13 cellular contexts compared by ENCODE assay signal in genomic region chr3:149471991-149472390, GRCh38. TPM values are rescaled to one million over a fixed set of nuclear protein-coding genes. Genes with fewer than 3 reads are reported as not detected.
A peak's percentile ranks its signal among the peaks of the same experiment; 100 is the strongest.
DNase-seq lines count a peak whose midpoint lies in the region; TF ChIP-seq lines count a peak whose summit lies in the region.
"Had no signal": no experiment of that assay in that cellular context is flagged by ENCODE, and none has a peak within 500 bp of the region (broad histone marks: within the 10 kb centered on the region; RNA-seq: fewer than 3 reads in every experiment).

No MANE protein-coding gene starts in this region.

- H2BK12ac ChIP-seq in mesenchymal stem cell (ENCODE audit: low read length in 2 of 2), result no peak overlapping the region

- no peak overlapping the region for H3K4me3 Mint-ChIP-seq in activated CD4-positive, alpha-beta T cell treated with anti-CD3 and anti-CD28 coated beads, Interleukin-2, amount 10 ng/mL, durations not matched to agents 24 days and 14 days
- H3K4me3 Mint-ChIP-seq: CD4-positive, CD25-positive, alpha-beta regulatory T cell had no signal

- H3K27me3 ChIP-seq in Loucy (ENCODE audit: insufficient read depth, low read length, poor library complexity, severe bottlenecking), result no peaks in the 10 kb centered on the region
- H3K27me3 ChIP-seq in mesenchymal stem cell (ENCODE audit: control insufficient read depth in 1 of 2, insufficient read depth in 1 of 2, low read length in 2 of 2), result no peaks in the 10 kb centered on the region
- H3K27me3 ChIP-seq in uterus, result no peaks in the 10 kb centered on the region
- H3K27me3 ChIP-seq: gastrocnemius medialis had no signal

- H4K20me1 ChIP-seq in Loucy (ENCODE audit: insufficient read depth, low read length, poor library complexity, severe bottlenecking), result no peaks in the 10 kb centered on the region

- no peaks in the 10 kb centered on the region for H3K4me1 Mint-ChIP-seq in activated CD4-positive, alpha-beta T cell treated with anti-CD3 and anti-CD28 coated beads, Interleukin-2, amount 10 ng/mL, durations not matched to agents 24 days and 14 days
- H3K4me1 Mint-ChIP-seq: CD4-positive, CD25-positive, alpha-beta regulatory T cell had no signal

- H3K23ac ChIP-seq in mesenchymal stem cell (ENCODE audit: low read length in 2 of 2), result no peak overlapping the region

- TF ChIP-seq POLR2A in uterus (IDR thresholded peaks at IDR 0.05), result no peak

- no peak overlapping the region for H2BK15ac ChIP-seq in mesenchymal stem cell (ENCODE audit: low read depth, poor library complexity, severe bottlenecking)

- no peaks in the 10 kb centered on the region for H3K79me2 ChIP-seq in Loucy (ENCODE audit: insufficient read depth, low read length)

- H3K4ac ChIP-seq in mesenchymal stem cell (ENCODE audit: low read depth in 1 of 2, low read length in 2 of 2), result no peak overlapping the region

- H3K9me3 Mint-ChIP-seq in activated CD4-positive, alpha-beta T cell treated with anti-CD3 and anti-CD28 coated beads, Interleukin-2, amount 10 ng/mL, durations not matched to agents 24 days and 14 days, result no peaks in the 10 kb centered on the region
- H3K9me3 Mint-ChIP-seq: CD4-positive, CD25-positive, alpha-beta regulatory T cell had no signal

- H3K18ac ChIP-seq in mesenchymal stem cell (ENCODE audit: low read depth in 1 of 2, low read length in 2 of 2), result peak overlapping the region in 1 of 2 experiments; percentile 73

- H3K9me2 ChIP-seq in Loucy (replicated peaks; ENCODE audit: low read depth, low read length), result no peaks in the 10 kb centered on the region

- peak overlapping the region; percentile 8 for H2AK5ac ChIP-seq in mesenchymal stem cell (ENCODE audit: low read length, severe bottlenecking)

- no peaks in the 10 kb centered on the region for H3F3A ChIP-seq in Loucy (ENCODE audit: low read depth)

- H3K27ac Mint-ChIP-seq in activated CD4-positive, alpha-beta T cell treated with anti-CD3 and anti-CD28 coated beads, Interleukin-2, amount 10 ng/mL, durations not matched to agents 24 days and 14 days, result no peak overlapping the region
- H3K27ac Mint-ChIP-seq: CD4-positive, CD25-positive, alpha-beta regulatory T cell had no signal

- H3K36me3 ChIP-seq in Loucy (ENCODE audit: insufficient read depth, low read length), result no peaks in the 10 kb centered on the region
- no peaks in the 10 kb centered on the region for H3K36me3 ChIP-seq in mesenchymal stem cell (ENCODE audit: control insufficient read depth in 1 of 2, insufficient read depth in 2 of 2, low read depth in 1 of 2, low read length in 2 of 2)
- no peaks in the 10 kb centered on the region for H3K36me3 ChIP-seq in uterus
- H3K36me3 ChIP-seq: gastrocnemius medialis had no signal

- peak overlapping the region; percentile 48 for H2BK5ac ChIP-seq in mesenchymal stem cell (ENCODE audit: low read depth, low read length, poor library complexity, severe bottlenecking)

- no peak overlapping the region for H2BK120ac ChIP-seq in mesenchymal stem cell (ENCODE audit: low read depth, low read length)

- no peak overlapping the region for H3K14ac ChIP-seq in mesenchymal stem cell (ENCODE audit: low read length in 2 of 2)

- H3K4me3 ChIP-seq in Loucy (ENCODE audit: low read length, poor library complexity, severe bottlenecking) (no peak overlapping the region), choroid plexus epithelial cell (ENCODE audit: low read depth, low read length) (no peak overlapping the region), mesenchymal stem cell (ENCODE audit: insufficient read depth in 1 of 2, low read depth in 1 of 2, low read length in 2 of 2) (peak overlapping the region in 1 of 2 experiments; percentile 4), uterus (no peak overlapping the region)
- H3K4me3 ChIP-seq: gastrocnemius medialis had no signal

- peak; percentile 18 for DNase-seq in choroid plexus epithelial cell (ENCODE audit: low read depth)
- peak; percentile 44 for DNase-seq in mesenchymal stem cell
- no peak for DNase-seq in uterus
- no peak for DNase-seq in activated CD4-positive, alpha-beta T cell treated with anti-CD3 and anti-CD28 coated beads, Interleukin-2, amount 10 ng/mL, durations not matched to agents 24 days and 14 days
- DNase-seq in NCI-H69 (lab: John Stamatoyannopoulos, UW), result no peak
- no peak for DNase-seq in activated CD4-positive, alpha-beta T cell treated with anti-CD3 and anti-CD28 coated beads for 48 hours
- DNase-seq: CD4-positive, CD25-positive, alpha-beta regulatory T cell; GOT3; NCI-H226; stimulated activated CD4-positive, alpha-beta T cell treated with anti-CD3 and anti-CD28 coated beads, Interleukin-15, amount 100 ng/mL, for 24 hours had no signal

- peak overlapping the region; percentile 76; the same call in 1 of the 2 replicates for H2AFZ ChIP-seq in Loucy (ENCODE audit: low read length)
- no peak overlapping the region for H2AFZ ChIP-seq in mesenchymal stem cell (ENCODE audit: low read depth, low read length)

- H3K9me3 ChIP-seq in Loucy (ENCODE audit: insufficient read depth, low read depth, low read length) (no peaks in the 10 kb centered on the region), mesenchymal stem cell (ENCODE audit: control insufficient read depth, low read length) (no peaks in the 10 kb centered on the region), uterus (no peaks in the 10 kb centered on the region)
- H3K9me3 ChIP-seq: gastrocnemius medialis had no signal

- intact Hi-C loops in uterus (cut with DNase I; ENCODE audit: low total_unique reads), result no loop called here
- intact Hi-C loops in activated CD4-positive, alpha-beta T cell treated with anti-CD3 and anti-CD28 coated beads, Interleukin-2, amount 10 ng/mL, durations not matched to agents 24 days and 14 days (cut with micrococcal nuclease), result no loop called here

- H3K27ac ChIP-seq in mesenchymal stem cell (ENCODE audit: low read length, poor library complexity, severe bottlenecking) (peak overlapping the region; percentile 99), uterus (peak overlapping the region; percentile 43 to 53)

- H3K79me1 ChIP-seq in mesenchymal stem cell (replicated peaks; ENCODE audit: low read length, poor library complexity, severe bottlenecking), result peaks cover 2% of the 10 kb centered on the region

- H3K4me2 ChIP-seq in Loucy (ENCODE audit: low read depth, low read length, poor library complexity, severe bottlenecking), result no peak overlapping the region
- H3K4me2 ChIP-seq in mesenchymal stem cell (ENCODE audit: low read length, poor library complexity, severe bottlenecking), result no peak overlapping the region

- H3K4me1 ChIP-seq in Loucy (ENCODE audit: insufficient read depth, low read length, poor library complexity, severe bottlenecking), result peaks cover 7% of the 10 kb centered on the region
- H3K4me1 ChIP-seq in mesenchymal stem cell (ENCODE audit: control insufficient read depth, insufficient read depth, low read depth, low read length), result peaks cover 11% of the 10 kb centered on the region
- H3K4me1 ChIP-seq in uterus, result peaks cover 9 to 29% of the 10 kb centered on the region in 2 donors

- no CpG with 5 or more reads among the region's 1 CpG for WGBS in mesenchymal stem cell

- no peak overlapping the region for H4K8ac ChIP-seq in mesenchymal stem cell (ENCODE audit: low read length)

- no peak overlapping the region for H3K9ac ChIP-seq in Loucy (ENCODE audit: low read depth, low read length, poor library complexity, severe bottlenecking)
- H3K9ac ChIP-seq in mesenchymal stem cell (ENCODE audit: low read length), result peak overlapping the region; percentile 4

- no peaks in the 10 kb centered on the region for H3K36me3 Mint-ChIP-seq in activated CD4-positive, alpha-beta T cell treated with anti-CD3 and anti-CD28 coated beads, Interleukin-2, amount 10 ng/mL, durations not matched to agents 24 days and 14 days (ENCODE audit: low read depth)
- H3K36me3 Mint-ChIP-seq: CD4-positive, CD25-positive, alpha-beta regulatory T cell had no signal

- H4K91ac ChIP-seq in mesenchymal stem cell (ENCODE audit: low read length), result no peak overlapping the region

- peaks cover 6% of the 10 kb centered on the region for H3K27me3 Mint-ChIP-seq in activated CD4-positive, alpha-beta T cell treated with anti-CD3 and anti-CD28 coated beads, Interleukin-2, amount 10 ng/mL, durations not matched to agents 24 days and 14 days

- TF ChIP-seq CTCF in Loucy (conservative IDR thresholded peaks at IDR 0.05; ENCODE audit: low read length) (no peak), choroid plexus epithelial cell (conservative IDR thresholded peaks at IDR 0.05; ENCODE audit: low read depth, low read length) (no peak), uterus (IDR thresholded peaks at IDR 0.05) (no peak)

RNA-seq across cellular contexts. Expression of gene TM4SF4, which starts 2.5 kb away (rescaled TPM):
- polyA plus RNA-seq in mesenchymal stem cell (2013, experiment 1 of 2), result 0.03 TPM
- 0.03 TPM for polyA plus RNA-seq in mesenchymal stem cell (2013, experiment 2 of 2)
- total RNA-seq in uterus, result 1 to 10 TPM in 1 of 4 donors, not detected in 3; 5.6 TPM
- not detected in 2 replicates for total RNA-seq in activated CD4-positive, alpha-beta T cell treated with anti-CD3 and anti-CD28 coated beads, Interleukin-2, amount 10 ng/mL, durations not matched to agents 24 days and 14 days
- total RNA-seq: CD4-positive, CD25-positive, alpha-beta regulatory T cell; osteocyte had no signal
- polyA plus RNA-seq: CD4-positive, CD25-positive, alpha-beta regulatory T cell had no signal

Comparison
In these comparisons a context has a peak if more than half of its experiments do, and no peak if none do; other contexts are left out.
1. DNase-seq: peak in choroid plexus epithelial cell (single experiment) and mesenchymal stem cell (single experiment); none in uterus (0 of 2), activated CD4-positive, alpha-beta T cell treated with anti-CD3 and anti-CD28 coated beads, Interleukin-2, amount 10 ng/mL, durations not matched to agents 24 days and 14 days (single experiment), NCI-H69 (single experiment) and activated CD4-positive, alpha-beta T cell treated with anti-CD3 and anti-CD28 coated beads for 48 hours (single experiment).